ENCODE assay signal across 32 cellular contexts in the genomic region with DNA sequence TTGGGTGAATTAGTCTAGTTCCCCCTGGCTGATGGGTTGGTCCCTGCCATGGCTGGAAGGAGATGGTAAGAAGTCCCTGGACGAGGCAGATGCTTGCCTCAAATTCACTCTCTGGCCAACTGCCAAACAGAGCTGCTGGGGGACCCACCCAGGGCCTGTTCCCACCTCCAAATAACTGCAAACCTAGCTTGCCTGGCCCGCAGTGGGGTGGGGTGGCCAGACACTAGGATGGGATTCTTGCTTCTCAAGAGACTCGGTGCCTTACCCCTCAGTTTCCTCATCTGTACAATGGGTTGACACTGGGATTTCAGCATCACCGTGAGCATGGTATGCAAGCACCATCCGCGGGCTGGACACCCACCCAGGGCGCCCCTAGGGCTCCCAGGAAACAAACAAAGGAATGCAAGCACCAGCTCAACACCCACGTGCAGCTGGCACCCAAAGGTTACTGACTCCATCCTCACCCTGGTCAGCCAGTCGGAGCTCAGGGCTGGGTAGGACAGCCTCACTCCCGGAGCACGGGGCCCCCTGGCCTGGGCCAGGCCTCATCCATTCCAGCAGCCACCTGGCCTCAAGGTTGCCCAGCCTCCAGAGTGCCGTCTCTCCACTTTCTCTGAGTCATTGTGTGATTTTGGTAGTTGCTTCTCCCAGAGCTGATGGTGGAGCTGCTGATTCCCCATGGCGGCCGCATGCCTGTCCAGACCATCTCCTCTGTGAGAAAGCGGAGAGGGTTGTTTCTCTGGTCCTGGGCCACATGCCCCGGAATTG.
DNase-seq lines count a peak whose midpoint lies in the region; ATAC-seq and TF ChIP-seq lines count a peak whose summit lies in the region.
"Had no signal": no experiment of that assay in that cellular context is flagged by ENCODE, and none has a peak within 500 bp of the region (broad histone marks: within the 10 kb centered on the region; RNA-seq: fewer than 3 reads in every experiment).

No MANE protein-coding gene starts in this region.

- no peaks in the 10 kb centered on the region for H3K4me1 Mint-ChIP-seq in activated CD8-positive, alpha-beta memory T cell treated with anti-CD3 and anti-CD28 coated beads, Interleukin-2, amount 10 ng/mL, durations not matched to agents 7 days and 5 days
- no peaks in the 10 kb centered on the region for H3K4me1 Mint-ChIP-seq in chondrocyte (ENCODE audit: low read depth)
- H3K4me1 Mint-ChIP-seq: activated CD4-positive, alpha-beta T cell treated with anti-CD3 and anti-CD28 coated beads for 36 hours had no signal

- no peak for ATAC-seq in activated CD8-positive, alpha-beta memory T cell treated with anti-CD3 and anti-CD28 coated beads, Interleukin-2, amount 10 ng/mL, durations not matched to agents 7 days and 5 days
- ATAC-seq in lung (ENCODE audit: insufficient read depth, low FRiP score) (no peak), HG02623 (IDR thresholded peaks at IDR 0.05; ENCODE audit: unreplicated experiment) (no peak)
- ATAC-seq: activated CD4-positive, alpha-beta T cell treated with anti-CD3 and anti-CD28 coated beads for 36 hours; activated T-cell treated with anti-CD3 and anti-CD28 coated beads, Interleukin-2, amount 50 U/mL, for 4 hours; foreskin keratinocyte; pancreas; PC-3; SK-N-SH treated with all-trans-retinoic acid at 6 μM for 48 hours had no signal

- H3K9me3 ChIP-seq in lung (ENCODE audit: control insufficient read depth in 2 of 2, insufficient read depth in 1 of 2, low read length in 1 of 2): peaks cover 0 to 11% of the 10 kb centered on the region in 2 donors
- H3K9me3 ChIP-seq: esophagus squamous epithelium, pancreas, transverse colon had no signal

- no peak overlapping the region for H3K4me3 Mint-ChIP-seq in activated CD8-positive, alpha-beta memory T cell treated with anti-CD3 and anti-CD28 coated beads, Interleukin-2, amount 10 ng/mL, durations not matched to agents 7 days and 5 days
- H3K4me3 Mint-ChIP-seq in chondrocyte (ENCODE audit: unreplicated experiment): no peak overlapping the region
- H3K4me3 Mint-ChIP-seq: activated CD4-positive, alpha-beta T cell treated with anti-CD3 and anti-CD28 coated beads for 36 hours; activated T-cell treated with anti-CD3 and anti-CD28 coated beads, Interleukin-2, amount 50 U/mL, for 4 hours; nephron; T-helper 2 cell treated with Interferon-gamma antibody and Interleukin-4, amounts not matched to agents 5 μg/mL and 100 μg/mL, for 36 hours had no signal

- H3K27me3 Mint-ChIP-seq in activated CD8-positive, alpha-beta memory T cell treated with anti-CD3 and anti-CD28 coated beads, Interleukin-2, amount 10 ng/mL, durations not matched to agents 7 days and 5 days: no peaks in the 10 kb centered on the region
- no peaks in the 10 kb centered on the region for H3K27me3 Mint-ChIP-seq in chondrocyte (ENCODE audit: low read depth)
- H3K27me3 Mint-ChIP-seq: activated CD4-positive, alpha-beta T cell treated with anti-CD3 and anti-CD28 coated beads for 36 hours had no signal

- DNase-seq in activated CD8-positive, alpha-beta memory T cell treated with anti-CD3 and anti-CD28 coated beads, Interleukin-2, amount 10 ng/mL, durations not matched to agents 7 days and 5 days: peak; percentile 19
- DNase-seq in chondrocyte (ENCODE audit: low spot score) (peak; percentile 83), lung (ENCODE audit: low spot score) (peak; percentile 25), COLO829 (ENCODE audit: low spot score) (no peak), SW 1271 (lab: John Stamatoyannopoulos, UW) (no peak)
- DNase-seq in stimulated activated CD8-positive, alpha-beta memory T cell treated with anti-CD3 and anti-CD28 coated beads, Interleukin-4, amount 100 ng/mL, for 48 hours: peak; percentile 18
- DNase-seq: activated CD4-positive, alpha-beta T cell treated with anti-CD3 and anti-CD28 coated beads for 36 hours; activated naive CD4-positive, alpha-beta T cell; activated T-cell treated with anti-CD3 and anti-CD28 coated beads, Interleukin-2, amount 50 U/mL, for 4 hours; C1 segment of cervical spinal cord; central memory CD4-positive, alpha-beta T cell; COR-L47; DMS53; esophagus squamous epithelium; foreskin keratinocyte; mammary epithelial cell; MM.1S; NCI-H1105 treated with DMSO at 0.1 percent for 48 hours; NCI-H1930; NCI-H2171 treated with DMSO at 0.1 percent for 48 hours; NCI-H510A treated with DMSO at 0.1 percent for 48 hours; PC-3; retina; stimulated activated CD4-positive, alpha-beta T cell treated with anti-CD3 and anti-CD28 coated beads, Interleukin-1b, Interleukin-23, amount 100 ng/mL, for 48 hours; transverse colon had no signal

- H3K27ac ChIP-seq in lung (ENCODE audit: low read depth in 1 of 2, low read length in 1 of 2): no peak overlapping the region
- H3K27ac ChIP-seq: esophagus squamous epithelium, foreskin keratinocyte, HL-60, pancreas, transverse colon had no signal

- no peaks in the 10 kb centered on the region for H3K36me3 ChIP-seq in lung (ENCODE audit: control insufficient read depth in 2 of 2, insufficient read depth in 2 of 2, low read length in 2 of 2)
- H3K36me3 ChIP-seq: esophagus squamous epithelium, pancreas, transverse colon had no signal

- H3K27me3 ChIP-seq in lung (ENCODE audit: control insufficient read depth, insufficient read depth): no peaks in the 10 kb centered on the region
- H3K27me3 ChIP-seq: esophagus squamous epithelium, foreskin keratinocyte, pancreas, transverse colon had no signal

- H3K4me1 ChIP-seq in lung (ENCODE audit: control insufficient read depth in 2 of 2, insufficient read depth in 2 of 2, low read length in 2 of 2): no peaks in the 10 kb centered on the region
- H3K4me1 ChIP-seq: esophagus squamous epithelium, foreskin keratinocyte, pancreas, transverse colon had no signal

- H3K9me3 Mint-ChIP-seq in activated CD8-positive, alpha-beta memory T cell treated with anti-CD3 and anti-CD28 coated beads, Interleukin-2, amount 10 ng/mL, durations not matched to agents 7 days and 5 days (ENCODE audit: low read depth): no peaks in the 10 kb centered on the region
- peaks cover 16% of the 10 kb centered on the region for H3K9me3 Mint-ChIP-seq in chondrocyte (ENCODE audit: low read depth)
- H3K9me3 Mint-ChIP-seq: T-helper 2 cell treated with Interferon-gamma antibody and Interleukin-4, amounts not matched to agents 5 μg/mL and 100 μg/mL, for 36 hours had no signal

- H3K4me3 ChIP-seq in lung: no peak overlapping the region
- H3K4me3 ChIP-seq: esophagus squamous epithelium, pancreas, smooth muscle cell, transverse colon had no signal

- no peak overlapping the region for H3K27ac Mint-ChIP-seq in activated CD8-positive, alpha-beta memory T cell treated with anti-CD3 and anti-CD28 coated beads, Interleukin-2, amount 10 ng/mL, durations not matched to agents 7 days and 5 days
- H3K27ac Mint-ChIP-seq in chondrocyte (ENCODE audit: unreplicated experiment): no peak overlapping the region
- H3K27ac Mint-ChIP-seq: activated CD4-positive, alpha-beta T cell treated with anti-CD3 and anti-CD28 coated beads for 36 hours; T-helper 2 cell treated with Interferon-gamma antibody and Interleukin-4, amounts not matched to agents 5 μg/mL and 100 μg/mL, for 36 hours had no signal

- CTCF ChIA-PET in activated CD8-positive, alpha-beta memory T cell treated with anti-CD3 and anti-CD28 coated beads, Interleukin-2, amount 10 ng/mL, durations not matched to agents 7 days and 5 days (lab: Charles Lee): no interaction called here

- 92 to 97% methylated on average over 16 of the region's 16 CpGs for WGBS in lung, 2 donors

- TF ChIP-seq CTCF in chondrocyte (IDR thresholded peaks at IDR 0.05) (no peak), lung (IDR thresholded peaks at IDR 0.05; ENCODE audit: control extremely low read depth, extremely low read depth) (no peak)

- no peaks in the 10 kb centered on the region for H3K36me3 Mint-ChIP-seq in activated CD8-positive, alpha-beta memory T cell treated with anti-CD3 and anti-CD28 coated beads, Interleukin-2, amount 10 ng/mL, durations not matched to agents 7 days and 5 days
- H3K36me3 Mint-ChIP-seq in chondrocyte (ENCODE audit: low read depth): peaks cover 2% of the 10 kb centered on the region

Comparison
In these comparisons a context has a peak if more than half of its experiments do, and no peak if none do; other contexts are left out.
1. DNase-seq: peak in activated CD8-positive, alpha-beta memory T cell treated with anti-CD3 and anti-CD28 coated beads, Interleukin-2, amount 10 ng/mL, durations not matched to agents 7 days and 5 days (single experiment), chondrocyte (single experiment), lung (single experiment) and stimulated activated CD8-positive, alpha-beta memory T cell treated with anti-CD3 and anti-CD28 coated beads, Interleukin-4, amount 100 ng/mL, for 48 hours (single experiment); none in COLO829 (single experiment) and SW 1271 (0 of 2).